Comparison of ENCODE assay signal across 9 cellular contexts in genomic region chr16:79597775-79598174, GRCh38. TPM values are rescaled to one million over a fixed set of nuclear protein-coding genes. Genes with fewer than 3 reads are reported as not detected.
A peak's percentile ranks its signal among the peaks of the same experiment; 100 is the strongest.
DNase-seq lines count a peak whose midpoint lies in the region; ATAC-seq, FAIRE-seq and TF ChIP-seq lines count a peak whose summit lies in the region.
"Had no signal": no experiment of that assay in that cellular context is flagged by ENCODE, and none has a peak within 500 bp of the region (broad histone marks: within the 10 kb centered on the region; RNA-seq: fewer than 3 reads in every experiment).

No MANE protein-coding gene starts in this region.

- H3K27ac ChIP-seq in lung (ENCODE audit: low read depth in 1 of 2, low read length in 1 of 2) (no peak overlapping the region), suprapubic skin (peak overlapping the region; percentile 94)

- TF ChIP-seq EP300 in suprapubic skin (IDR thresholded peaks at IDR 0.05): no peak

- 44 to 74% methylated on average over 3 of the region's 3 CpGs for WGBS in lung, 2 donors
- whole genome bisulfite sequencing in suprapubic skin: 14% methylated on average over 3 of the region's 3 CpGs

- POLR2A ChIA-PET in activated CD4-positive, alpha-beta T cell treated with anti-CD3 and anti-CD28 coated beads, Interleukin-2, amount 10 ng/mL, durations not matched to agents 7 days and 5 days (lab: Charles Lee): interaction anchor here (0.6 kb wide), 2 partner anchors 826 to 1149 kb away, joined by 5 read pairs; no protein-coding TSS in a partner anchor

- H3K4me3 ChIP-seq in bronchial epithelial cell (ENCODE audit: low read depth, low read length) (peak overlapping the region; percentile 54), lung (peak overlapping the region; percentile 86), suprapubic skin (peak overlapping the region; percentile 74)

- DNase-seq in activated CD4-positive, alpha-beta T cell treated with anti-CD3 and anti-CD28 coated beads, Interleukin-2, amount 10 ng/mL, durations not matched to agents 7 days and 5 days: no peak
- no peak for DNase-seq in activated CD4-positive, alpha-beta T cell treated with anti-CD3 and anti-CD28 coated beads, Interleukin-2, amount 50 U/mL, for 4 hours
- DNase-seq in bronchial epithelial cell (ENCODE audit: low read depth) (no peak), lung (ENCODE audit: low spot score) (no peak), suprapubic skin (ENCODE audit: low spot score in 2 of 2) (no peak), NCI-H1105 treated with DMSO at 0.1 percent for 48 hours (lab: John Stamatoyannopoulos, UW) (no peak), SIG-M5 (lab: John Stamatoyannopoulos, UW) (no peak)

- H3K27me3 ChIP-seq in bronchial epithelial cell (ENCODE audit: control insufficient read depth, insufficient read depth, low read length) (no peaks in the 10 kb centered on the region), lung (ENCODE audit: control insufficient read depth, insufficient read depth) (no peaks in the 10 kb centered on the region), suprapubic skin (no peaks in the 10 kb centered on the region)

- H3K9me3 ChIP-seq in lung (ENCODE audit: control insufficient read depth in 2 of 2, insufficient read depth in 1 of 2, low read length in 1 of 2) (no peaks in the 10 kb centered on the region), suprapubic skin (no peaks in the 10 kb centered on the region)

- peak overlapping the region; percentile 87 for H3K27ac Mint-ChIP-seq in activated CD4-positive, alpha-beta T cell treated with anti-CD3 and anti-CD28 coated beads, Interleukin-2, amount 10 ng/mL, durations not matched to agents 7 days and 5 days

- FAIRE-seq in bronchial epithelial cell (lab: Jason Lieb, UNC): no peak
- FAIRE-seq: GM18507 had no signal

- ATAC-seq in lung (ENCODE audit: insufficient read depth, low FRiP score): no peak
- ATAC-seq in GM21360 (IDR thresholded peaks at IDR 0.05; ENCODE audit: unreplicated experiment): no peak

- TF ChIP-seq POLR2A in suprapubic skin (IDR thresholded peaks at IDR 0.05): no peak

- peaks cover 0 to 2% of the 10 kb centered on the region in 2 donors for H3K4me1 ChIP-seq in lung (ENCODE audit: control insufficient read depth in 2 of 2, insufficient read depth in 2 of 2, low read length in 2 of 2)
- H3K4me1 ChIP-seq in suprapubic skin: peaks cover 44% of the 10 kb centered on the region

- H3K9me3 Mint-ChIP-seq in activated CD4-positive, alpha-beta T cell treated with anti-CD3 and anti-CD28 coated beads, Interleukin-2, amount 10 ng/mL, durations not matched to agents 7 days and 5 days: no peaks in the 10 kb centered on the region

- CTCF ChIA-PET in activated CD4-positive, alpha-beta T cell treated with anti-CD3 and anti-CD28 coated beads, Interleukin-2, amount 10 ng/mL, durations not matched to agents 7 days and 5 days (lab: Charles Lee): interaction anchor here (0.6 to 0.7 kb wide), 2 partner anchors 65 to 402 kb away, joined by 3 read pairs; no protein-coding TSS in a partner anchor

- TF ChIP-seq CTCF in bronchial epithelial cell (IDR thresholded peaks at IDR 0.05; ENCODE audit: insufficient read depth, low read length, severe bottlenecking) (no peak), lung (IDR thresholded peaks at IDR 0.05; ENCODE audit: control extremely low read depth, extremely low read depth) (no peak), suprapubic skin (IDR thresholded peaks at IDR 0.05) (no peak)

- H3K27me3 Mint-ChIP-seq in activated CD4-positive, alpha-beta T cell treated with anti-CD3 and anti-CD28 coated beads, Interleukin-2, amount 10 ng/mL, durations not matched to agents 7 days and 5 days: peaks cover 41% of the 10 kb centered on the region

- H3K4me1 Mint-ChIP-seq in activated CD4-positive, alpha-beta T cell treated with anti-CD3 and anti-CD28 coated beads, Interleukin-2, amount 10 ng/mL, durations not matched to agents 7 days and 5 days: peaks cover 39% of the 10 kb centered on the region

- H3K4me3 Mint-ChIP-seq in activated CD4-positive, alpha-beta T cell treated with anti-CD3 and anti-CD28 coated beads, Interleukin-2, amount 10 ng/mL, durations not matched to agents 7 days and 5 days: peak overlapping the region; percentile 78

- H3K36me3 ChIP-seq in bronchial epithelial cell (ENCODE audit: control insufficient read depth, insufficient read depth, low read length) (no peaks in the 10 kb centered on the region), lung (ENCODE audit: control insufficient read depth in 2 of 2, insufficient read depth in 2 of 2, low read length in 2 of 2) (no peaks in the 10 kb centered on the region), suprapubic skin (no peaks in the 10 kb centered on the region)

- H3K36me3 Mint-ChIP-seq in activated CD4-positive, alpha-beta T cell treated with anti-CD3 and anti-CD28 coated beads, Interleukin-2, amount 10 ng/mL, durations not matched to agents 7 days and 5 days (ENCODE audit: low read depth): peaks cover 27% of the 10 kb centered on the region

RNA-seq across cellular contexts. Expression of gene MAF, which starts 2.8 kb away (rescaled TPM):
- 10 to 100 TPM; 34.4 TPM for total RNA-seq in activated CD4-positive, alpha-beta T cell treated with anti-CD3 and anti-CD28 coated beads, Interleukin-2, amount 10 ng/mL, durations not matched to agents 7 days and 5 days
- total RNA-seq in bronchial epithelial cell (4.2 and 6.3 TPM in 2 replicates), lung (10 to 100 TPM; 49.2 to 66.8 TPM), suprapubic skin (100 to 1,000 TPM in 3 of 4 donors, 10 to 100 TPM in 1; 83.6 to 135 (median 114) TPM)
- polyA plus RNA-seq in lung: 10 to 100 TPM in 1 of 2 donors, 1 to 10 TPM in 1; 7.0 to 11.0 TPM
